Comparison of ENCODE assay signal across 26 cellular contexts in genomic region chr11:116643521-116643920, GRCh38.
"Had no signal": no experiment of that assay in that cellular context is flagged by ENCODE, and none has a peak within 500 bp of the region (broad histone marks: within the 10 kb centered on the region; RNA-seq: fewer than 3 reads in every experiment).

No MANE protein-coding gene starts in this region.

- H3K27me3 ChIP-seq: right lobe of liver, transverse colon, uterus had no signal

- H3K4me1 Mint-ChIP-seq: mesothelial cell of epicardium; stimulated activated naive CD8-positive, alpha-beta T cell treated with anti-CD3 and anti-CD28 coated beads, Interleukin-15, amount 100 ng/mL, for 72 hours had no signal

- H3K36me3 Mint-ChIP-seq: mesothelial cell of epicardium; naive B cell; natural killer cell treated with Interleukin-12 subunit alpha and Interleukin-12 subunit beta and Interleukin-15 and Interleukin-18, amount 100 ng/mL, for 72 hours had no signal

- H2AFZ ChIP-seq: parathyroid adenoma had no signal

- H3K27ac Mint-ChIP-seq: effector memory CD8-positive, alpha-beta T cell; mesothelial cell of epicardium; naive B cell; natural killer cell treated with Interleukin-12 subunit alpha and Interleukin-12 subunit beta and Interleukin-15 and Interleukin-18, amount 100 ng/mL, for 72 hours; progenitor cell of endocrine pancreas had no signal

- H3K9me3 ChIP-seq: gastrocnemius medialis, mucosa of descending colon, right lobe of liver, suprapubic skin, transverse colon, upper lobe of right lung, uterus had no signal

- H3K4me1 ChIP-seq: gastrocnemius medialis, parathyroid adenoma, right lobe of liver, suprapubic skin, transverse colon, upper lobe of right lung, uterus had no signal

- DNase-seq: dermis blood vessel endothelial cell; effector memory CD8-positive, alpha-beta T cell; foreskin fibroblast; gastrocnemius medialis; head of caudate nucleus; kidney; mesenchymal stem cell; mucosa of descending colon; naive B cell; right lobe of liver; small intestine; stimulated activated CD4-positive, alpha-beta T cell treated with anti-CD3 and anti-CD28 coated beads, Interleukin-15, amount 100 ng/mL, for 24 hours; stimulated activated CD4-positive, alpha-beta T cell treated with anti-CD3 and anti-CD28 coated beads, Interleukin-2, amount 100 ng/mL, for 48 hours; stimulated activated CD8-positive, alpha-beta memory T cell treated with anti-CD3 and anti-CD28 coated beads, Interleukin-4, amount 100 ng/mL, for 48 hours; stimulated activated naive CD4-positive, alpha-beta T cell; stimulated activated naive CD8-positive, alpha-beta T cell treated with anti-CD3 and anti-CD28 coated beads, Interleukin-15, amount 100 ng/mL, for 72 hours; transverse colon; upper lobe of right lung; uterus had no signal

- H3K4me3 ChIP-seq: gastrocnemius medialis, lung, mucosa of descending colon, right lobe of liver, suprapubic skin, transverse colon, upper lobe of right lung, uterus had no signal

- H3K9me3 Mint-ChIP-seq: effector memory CD8-positive, alpha-beta T cell; mesothelial cell of epicardium; natural killer cell treated with Interleukin-12 subunit alpha and Interleukin-12 subunit beta and Interleukin-15 and Interleukin-18, amount 100 ng/mL, for 72 hours; neural crest cell; stimulated activated naive CD8-positive, alpha-beta T cell treated with anti-CD3 and anti-CD28 coated beads, Interleukin-15, amount 100 ng/mL, for 72 hours had no signal

- H3K36me3 ChIP-seq: gastrocnemius medialis, right lobe of liver, suprapubic skin, transverse colon, upper lobe of right lung, uterus had no signal

- H3K4me3 Mint-ChIP-seq: effector memory CD8-positive, alpha-beta T cell; mesothelial cell of epicardium; naive B cell; natural killer cell treated with Interleukin-12 subunit alpha and Interleukin-12 subunit beta and Interleukin-15 and Interleukin-18, amount 100 ng/mL, for 72 hours; neural crest cell; stimulated activated naive CD8-positive, alpha-beta T cell treated with anti-CD3 and anti-CD28 coated beads, Interleukin-15, amount 100 ng/mL, for 72 hours had no signal

- H3K27ac ChIP-seq: gastrocnemius medialis, parathyroid adenoma, right lobe of liver, suprapubic skin, transverse colon, upper lobe of right lung, uterus had no signal

- H3K9ac ChIP-seq: parathyroid adenoma had no signal

- H3K79me2 ChIP-seq: parathyroid adenoma had no signal
